ENCODE assay signal across 11 cellular contexts in the genomic region with DNA sequence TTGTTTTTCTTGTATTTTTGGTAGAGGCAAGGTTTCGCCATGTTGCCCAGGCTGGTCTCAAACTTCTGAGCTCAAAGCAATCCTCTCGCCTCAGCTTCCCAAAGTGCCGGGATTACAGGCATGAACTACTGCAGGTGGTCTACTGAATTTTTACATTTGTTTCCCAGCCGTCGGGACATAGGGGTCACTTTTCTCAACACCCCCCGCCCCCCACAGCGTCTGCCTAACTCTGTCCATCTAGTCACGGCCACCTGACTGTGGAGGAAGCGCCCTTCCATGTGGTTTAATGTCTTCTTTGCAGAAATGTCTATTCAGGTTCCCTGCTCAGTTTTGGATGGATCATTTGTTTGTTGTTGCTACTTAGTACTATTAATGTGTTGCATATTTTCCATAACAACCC. TPM values are rescaled to one million over a fixed set of nuclear protein-coding genes. Genes with fewer than 3 reads are reported as not detected.
DNase-seq lines count a peak whose midpoint lies in the region; ATAC-seq and TF ChIP-seq lines count a peak whose summit lies in the region.
"Not testable (repeated sequence)": the region's sequence is repeated elsewhere in the genome, so short reads cannot be mapped to it uniquely, and the experiment has no call there.
"Had no signal": no experiment of that assay in that cellular context is flagged by ENCODE, and none has a peak within 500 bp of the region (broad histone marks: within the 10 kb centered on the region; RNA-seq: fewer than 3 reads in every experiment).

No MANE protein-coding gene starts in this region.

- H3K27me3 Mint-ChIP-seq in activated CD8-positive, alpha-beta memory T cell treated with anti-CD3 and anti-CD28 coated beads, Interleukin-2, amount 10 ng/mL, durations not matched to agents 7 days and 5 days; endodermal cell (ENCODE audit: insufficient read depth): not testable (repeated sequence)

- not testable (repeated sequence) for H3K36me3 ChIP-seq in BE2C; endodermal cell (ENCODE audit: control insufficient read depth, insufficient read depth, low read length); heart left ventricle; mucosa of descending colon (ENCODE audit: low read depth); tibial artery

- not testable (repeated sequence) for H3K9me3 ChIP-seq in BE2C; endodermal cell (ENCODE audit: control insufficient read depth, low read length); heart left ventricle; mucosa of descending colon; tibial artery

- not testable (repeated sequence) for H3K4me1 Mint-ChIP-seq in activated CD8-positive, alpha-beta memory T cell treated with anti-CD3 and anti-CD28 coated beads, Interleukin-2, amount 10 ng/mL, durations not matched to agents 7 days and 5 days; endodermal cell

- H3K9ac ChIP-seq in endodermal cell (ENCODE audit: extremely low read depth, low read length, poor library complexity, severe bottlenecking) = not testable (repeated sequence)

- not testable (repeated sequence) for H3K4me3 ChIP-seq in BE2C (ENCODE audit: low read depth, low read length); endodermal cell (ENCODE audit: low read length); heart left ventricle; mucosa of descending colon; tibial artery

- CTCF ChIA-PET in activated CD8-positive, alpha-beta memory T cell treated with anti-CD3 and anti-CD28 coated beads, Interleukin-2, amount 10 ng/mL, durations not matched to agents 7 days and 5 days (lab: Charles Lee) = not testable (repeated sequence)

- not testable (repeated sequence) for H3K4me3 Mint-ChIP-seq in activated CD8-positive, alpha-beta memory T cell treated with anti-CD3 and anti-CD28 coated beads, Interleukin-2, amount 10 ng/mL, durations not matched to agents 7 days and 5 days; endodermal cell

- intact Hi-C loops in heart left ventricle (cut with DNase I); mucosa of descending colon (cut with DNase I, micrococcal nuclease); tibial artery (cut with DNase I; ENCODE audit: low total_unique reads): not testable (repeated sequence)

- H3K27me3 ChIP-seq in BE2C; endodermal cell (ENCODE audit: control insufficient read depth, insufficient read depth, low read length, poor library complexity, severe bottlenecking); heart left ventricle; tibial artery: not testable (repeated sequence)

- TF ChIP-seq CTCF in BE2C (IDR thresholded peaks at IDR 0.05; ENCODE audit: low read depth, low read length); endodermal cell (conservative IDR thresholded peaks at IDR 0.05); heart left ventricle (IDR thresholded peaks at IDR 0.05); mucosa of descending colon (IDR thresholded peaks at IDR 0.05); tibial artery (IDR thresholded peaks at IDR 0.05): not testable (repeated sequence)

- H3K4me1 ChIP-seq in BE2C; endodermal cell (ENCODE audit: control insufficient read depth, insufficient read depth, low read length); heart left ventricle; mucosa of descending colon (ENCODE audit: low read depth); tibial artery: not testable (repeated sequence)

- ATAC-seq in activated CD8-positive, alpha-beta memory T cell treated with anti-CD3 and anti-CD28 coated beads, Interleukin-2, amount 10 ng/mL, durations not matched to agents 7 days and 5 days; heart left ventricle: not testable (repeated sequence)
- ATAC-seq in mucosa of descending colon = peak; percentile 30

- H3K27ac ChIP-seq in endodermal cell (ENCODE audit: low read depth, low read length); heart left ventricle; tibial artery: not testable (repeated sequence)

- not testable (repeated sequence) for H3K27ac Mint-ChIP-seq in activated CD8-positive, alpha-beta memory T cell treated with anti-CD3 and anti-CD28 coated beads, Interleukin-2, amount 10 ng/mL, durations not matched to agents 7 days and 5 days; endodermal cell

- 86 to 88% methylated on average over 2 to 8 of the region's 9 CpGs for WGBS in endodermal cell (ENCODE audit: insufficient coverage in 1 of 2, insufficient read length in 1 of 2), 2 experiments
- 67 to 75% (median 70%) methylated on average over 9 of the region's 9 CpGs for WGBS in heart left ventricle, 4 donors

- H3K9me3 Mint-ChIP-seq in activated CD8-positive, alpha-beta memory T cell treated with anti-CD3 and anti-CD28 coated beads, Interleukin-2, amount 10 ng/mL, durations not matched to agents 7 days and 5 days (ENCODE audit: low read depth) = not testable (repeated sequence)
- H3K9me3 Mint-ChIP-seq in endodermal cell = peaks cover 17% of the 10 kb centered on the region

- peak; percentile 6 for DNase-seq in BE2C
- peak; percentile 36 for DNase-seq in activated CD8-positive, alpha-beta memory T cell treated with anti-CD3 and anti-CD28 coated beads, Interleukin-2, amount 10 ng/mL, durations not matched to agents 7 days and 5 days
- peak; percentile 22 for DNase-seq in endodermal cell
- DNase-seq in heart left ventricle = peak in 3 of 5 donors; percentile 6 to 59 (median 20)
- DNase-seq in kidney tubule cell (ENCODE audit: low spot score) = peak; percentile 0
- DNase-seq in mucosa of descending colon = peak; percentile 4 to 56 (median 22)
- peak; percentile 0 for DNase-seq in retina
- peak; percentile 21 to 54 for DNase-seq in tibial artery

- TF ChIP-seq POLR2A in heart left ventricle (IDR thresholded peaks at IDR 0.05) = not testable (repeated sequence)

- not testable (repeated sequence) for H3K36me3 Mint-ChIP-seq in activated CD8-positive, alpha-beta memory T cell treated with anti-CD3 and anti-CD28 coated beads, Interleukin-2, amount 10 ng/mL, durations not matched to agents 7 days and 5 days; endodermal cell (ENCODE audit: low read depth)

RNA-seq across cellular contexts. Expression of a gene that starts 14.1 kb away (rescaled TPM):
- polyA plus RNA-seq in BE2C (2012; ENCODE audit: insufficient read depth, insufficient read length, low read depth) = not detected
- not detected for total RNA-seq in activated CD8-positive, alpha-beta memory T cell treated with anti-CD3 and anti-CD28 coated beads, Interleukin-2, amount 10 ng/mL, durations not matched to agents 7 days and 5 days
- total RNA-seq in endodermal cell = not detected
- polyA plus RNA-seq in endodermal cell (2013, experiment 1 of 2) = not detected
- polyA plus RNA-seq in endodermal cell (2013, experiment 2 of 2) = not detected
- not detected for total RNA-seq in heart left ventricle
- polyA plus RNA-seq in heart left ventricle = not detected
- not detected for total RNA-seq in mucosa of descending colon
- total RNA-seq: GM23248, MCF 10A had no signal
- polyA plus RNA-seq: AG04450, GM23248 had no signal
